In genomic region chr22:36052505-36052941, GRCh38 we compare ENCODE assay signal across 8 cellular contexts. TPM values are rescaled to one million over a fixed set of nuclear protein-coding genes. Genes with fewer than 3 reads are reported as not detected.
DNase-seq lines count a peak whose midpoint lies in the region; ATAC-seq and TF ChIP-seq lines count a peak whose summit lies in the region.

No MANE protein-coding gene starts in this region.

- intact Hi-C loops in mucosa of descending colon (cut with DNase I, micrococcal nuclease) = no loop called here

- no peaks in the 10 kb centered on the region for H3K27me3 ChIP-seq in KMS-11 (ENCODE audit: insufficient read depth, low read depth)

- no peaks in the 10 kb centered on the region for H4K20me1 ChIP-seq in KMS-11 (ENCODE audit: insufficient read depth)

- no peak overlapping the region for H3K27ac ChIP-seq in KMS-11

- H3K4me2 ChIP-seq in KMS-11 = no peak overlapping the region

- H2AFZ ChIP-seq in KMS-11 (ENCODE audit: low read depth) = peak overlapping the region; percentile 7; the same call in 1 of the 2 replicates

- DNase-seq in DMS53 (lab: John Stamatoyannopoulos, UW) (peak; percentile 63), astrocyte of the hippocampus (ENCODE audit: low read depth, low spot score) (peak; percentile 35), mucosa of descending colon (no peak), COLO829 (ENCODE audit: low spot score) (no peak), CD1c-positive myeloid dendritic cell (ENCODE audit: extremely low spot score) (no peak), NCI-H2227 (lab: John Stamatoyannopoulos, UW; ENCODE audit: unreplicated experiment) (no peak)

- H3K4me3 ChIP-seq in KMS-11 (IDR thresholded peaks at IDR 0.05; ENCODE audit: insufficient read depth, low read depth, low read length) (no peak overlapping the region), mucosa of descending colon (no peak overlapping the region)

- H3K4me1 ChIP-seq in KMS-11 (ENCODE audit: low read depth, poor library complexity, severe bottlenecking) = peaks cover 5% of the 10 kb centered on the region
- H3K4me1 ChIP-seq in mucosa of descending colon (ENCODE audit: low read depth) = no peaks in the 10 kb centered on the region

- no peaks in the 10 kb centered on the region for H3K79me2 ChIP-seq in KMS-11 (ENCODE audit: insufficient read depth, low read depth)

- H3K36me3 ChIP-seq in KMS-11 (ENCODE audit: insufficient read depth) = no peaks in the 10 kb centered on the region
- H3K36me3 ChIP-seq in mucosa of descending colon (ENCODE audit: low read depth) = no peaks in the 10 kb centered on the region

- no peaks in the 10 kb centered on the region for H3K9me3 ChIP-seq in mucosa of descending colon

- TF ChIP-seq CTCF in KMS-11 (conservative IDR thresholded peaks at IDR 0.05; ENCODE audit: low read depth, low read length) (no peak), mucosa of descending colon (IDR thresholded peaks at IDR 0.05) (no peak)

- peak; percentile 67 for ATAC-seq in mucosa of descending colon
- ATAC-seq in HG03280 (IDR thresholded peaks at IDR 0.05; ENCODE audit: unreplicated experiment) = no peak

- H3K9ac ChIP-seq in KMS-11 = no peak overlapping the region

RNA-seq across cellular contexts. Expression of gene RBFOX2, which starts 23.9 kb away (rescaled TPM):
- 100 to 1,000 TPM in 1 of 3 donors, 10 to 100 TPM in 2; 46.0 to 141 (median 46.2) TPM for total RNA-seq in mucosa of descending colon

Comparison
In these comparisons a context has a peak if more than half of its experiments do, and no peak if none do; other contexts are left out.
1. DNase-seq: peak in DMS53 (single experiment) and astrocyte of the hippocampus (single experiment); none in mucosa of descending colon (0 of 3), COLO829 (single experiment), CD1c-positive myeloid dendritic cell (single experiment) and NCI-H2227 (single experiment).